Comparison of ENCODE assay signal across 21 cellular contexts in genomic region chr18:35508030-35508429, GRCh38. TPM values are rescaled to one million over a fixed set of nuclear protein-coding genes. Genes with fewer than 3 reads are reported as not detected.
A peak's percentile ranks its signal among the peaks of the same experiment; 100 is the strongest.
DNase-seq lines count a peak whose midpoint lies in the region; ATAC-seq and TF ChIP-seq lines count a peak whose summit lies in the region.
"Had no signal": no experiment of that assay in that cellular context is flagged by ENCODE, and none has a peak within 500 bp of the region (broad histone marks: within the 10 kb centered on the region; RNA-seq: fewer than 3 reads in every experiment).

No MANE protein-coding gene starts in this region.

- POLR2A ChIA-PET in activated CD8-positive, alpha-beta T cell treated with anti-CD3 and anti-CD28 coated beads for 36 hours (lab: Charles Lee) = no interaction called here

- intact Hi-C loops in esophagus squamous epithelium (cut with DNase I) (no loop called here), adrenal gland (cut with DNase I) (no loop called here)
- intact Hi-C loops in activated CD8-positive, alpha-beta T cell treated with anti-CD3 and anti-CD28 coated beads for 36 hours (cut with micrococcal nuclease) = no loop called here

- TF ChIP-seq CTCF in coronary artery (IDR thresholded peaks at IDR 0.05) = no peak
- TF ChIP-seq CTCF in esophagus squamous epithelium (IDR thresholded peaks at IDR 0.05) = no peak
- TF ChIP-seq CTCF in activated CD8-positive, alpha-beta T cell treated with anti-CD3 and anti-CD28 coated beads for 36 hours (IDR thresholded peaks at IDR 0.05) = no peak
- TF ChIP-seq CTCF in adrenal gland (IDR thresholded peaks at IDR 0.05) = no peak

- H3K27ac ChIP-seq in coronary artery (no peak overlapping the region), esophagus squamous epithelium (peak overlapping the region in 3 of 4 donors; percentile 10 to 63 (median 22)), adrenal gland (no peak overlapping the region)
- H3K27ac ChIP-seq: C4-2B had no signal

- no peak overlapping the region for H3K27ac Mint-ChIP-seq in activated CD8-positive, alpha-beta T cell treated with anti-CD3 and anti-CD28 coated beads for 36 hours
- H3K27ac Mint-ChIP-seq: CD8-positive, alpha-beta memory T cell; H9; HFFc6 had no signal

- H3K4me1 ChIP-seq in esophagus squamous epithelium (peaks cover 0 to 24% (median 4%) of the 10 kb centered on the region in 3 donors), adrenal gland (replicated peaks in 1 of 2) (no peaks in the 10 kb centered on the region)

- H3K9me3 Mint-ChIP-seq in activated CD8-positive, alpha-beta T cell treated with anti-CD3 and anti-CD28 coated beads for 36 hours = no peaks in the 10 kb centered on the region
- H3K9me3 Mint-ChIP-seq: CD8-positive, alpha-beta memory T cell; H9; HFFc6 had no signal

- H3K4me3 ChIP-seq in coronary artery (no peak overlapping the region), esophagus squamous epithelium (no peak overlapping the region), adrenal gland (no peak overlapping the region)

- ATAC-seq in activated CD8-positive, alpha-beta T cell treated with anti-CD3 and anti-CD28 coated beads for 36 hours = no peak
- ATAC-seq: PC-3 had no signal

- no peaks in the 10 kb centered on the region for H3K4me1 Mint-ChIP-seq in activated CD8-positive, alpha-beta T cell treated with anti-CD3 and anti-CD28 coated beads for 36 hours (ENCODE audit: low read depth)
- H3K4me1 Mint-ChIP-seq: CD8-positive, alpha-beta memory T cell; H9 had no signal

- DNase-seq in SKM-1 treated with dmso at 0.1 percent for 144 hours (lab: John Stamatoyannopoulos, UW; ENCODE audit: unreplicated experiment) (peak; percentile 8), SKM-1 (lab: John Stamatoyannopoulos, UW; ENCODE audit: unreplicated experiment) (no peak), coronary artery (ENCODE audit: low spot score) (peak; percentile 14), esophagus squamous epithelium (lab: John Stamatoyannopoulos, UW) (no peak), HUDEP-2 (lab: John Stamatoyannopoulos, UW; ENCODE audit: unreplicated experiment in 76 of 76) (no peak), adrenal gland (no peak)
- DNase-seq in activated CD8-positive, alpha-beta T cell treated with anti-CD3 and anti-CD28 coated beads for 36 hours = no peak
- DNase-seq in activated CD4-positive, alpha-beta T cell treated with anti-CD3 and anti-CD28 coated beads, Interleukin-2, amount 50 U/mL, for 48 hours = no peak
- DNase-seq: CD8-positive, alpha-beta memory T cell; DMS153; H9; HFFc6; KBM-7; NCI-H1417; NCI-H1694 treated with DMSO at 0.1 percent for 48 hours; NCI-H446; NCI-H526; RPMI8226; SHP77 had no signal

- 71 to 81% methylated on average over 5 of the region's 5 CpGs for WGBS in esophagus squamous epithelium, 2 donors
- 69 to 83% (median 78%) methylated on average over 5 of the region's 5 CpGs for WGBS in adrenal gland, 4 donors

- H3K36me3 ChIP-seq in esophagus squamous epithelium = no peaks in the 10 kb centered on the region
- H3K36me3 ChIP-seq in adrenal gland (replicated peaks in 1 of 2) = no peaks in the 10 kb centered on the region

- H3K4me3 Mint-ChIP-seq in activated CD8-positive, alpha-beta T cell treated with anti-CD3 and anti-CD28 coated beads for 36 hours = no peak overlapping the region
- H3K4me3 Mint-ChIP-seq: CD8-positive, alpha-beta memory T cell; H9; HFFc6 had no signal

- no peaks in the 10 kb centered on the region for H3K36me3 Mint-ChIP-seq in activated CD8-positive, alpha-beta T cell treated with anti-CD3 and anti-CD28 coated beads for 36 hours (ENCODE audit: low read depth)
- H3K36me3 Mint-ChIP-seq: CD8-positive, alpha-beta memory T cell had no signal

- TF ChIP-seq POLR2A in esophagus squamous epithelium (IDR thresholded peaks at IDR 0.05) (no peak), adrenal gland (IDR thresholded peaks at IDR 0.05) (no peak)

- H3K27me3 ChIP-seq in esophagus squamous epithelium = no peaks in the 10 kb centered on the region
- no peaks in the 10 kb centered on the region for H3K27me3 ChIP-seq in adrenal gland

- CTCF ChIA-PET in activated CD8-positive, alpha-beta T cell treated with anti-CD3 and anti-CD28 coated beads for 36 hours (lab: Charles Lee) = interaction anchor here (0.9 to 1.1 kb wide), 2 partner anchors 100 to 122 kb away, joined by 3 to 5 read pairs; no protein-coding TSS in a partner anchor

- H3K9me3 ChIP-seq in esophagus squamous epithelium = no peaks in the 10 kb centered on the region
- H3K9me3 ChIP-seq in adrenal gland (replicated peaks in 1 of 3) = no peaks in the 10 kb centered on the region

- H3K27me3 Mint-ChIP-seq in activated CD8-positive, alpha-beta T cell treated with anti-CD3 and anti-CD28 coated beads for 36 hours = peaks cover 1% of the 10 kb centered on the region

RNA-seq across cellular contexts. Expression of gene INO80C, which starts 10.3 kb away (rescaled TPM):
- total RNA-seq in esophagus squamous epithelium = 10 to 100 TPM; 13.2 to 30.1 (median 17.9) TPM
- total RNA-seq in activated CD8-positive, alpha-beta T cell treated with anti-CD3 and anti-CD28 coated beads for 36 hours = 10 to 100 TPM; 23.3 to 25.9 TPM
- 10 to 100 TPM in 4 of 8 donors, 1 to 10 TPM in 4; 3.6 to 29.6 (median 14.5) TPM for total RNA-seq in adrenal gland
- 10 to 100 TPM; 19.2 to 25.6 (median 25.3) TPM for polyA plus RNA-seq in adrenal gland

Comparison
In these comparisons a context has a peak if more than half of its experiments do, and no peak if none do; other contexts are left out.
1. DNase-seq: peak in SKM-1 treated with dmso at 0.1 percent for 144 hours (single experiment) and coronary artery (single experiment); none in SKM-1 (single experiment), esophagus squamous epithelium (single experiment), activated CD8-positive, alpha-beta T cell treated with anti-CD3 and anti-CD28 coated beads for 36 hours (single experiment), HUDEP-2 (0 of 76), adrenal gland (0 of 7) and activated CD4-positive, alpha-beta T cell treated with anti-CD3 and anti-CD28 coated beads, Interleukin-2, amount 50 U/mL, for 48 hours (0 of 2).
2. H3K27ac ChIP-seq: peak in esophagus squamous epithelium (3 of 4); none in coronary artery (0 of 2) and adrenal gland (0 of 5).